ENCODE assay signal across 26 cellular contexts in the genomic region with DNA sequence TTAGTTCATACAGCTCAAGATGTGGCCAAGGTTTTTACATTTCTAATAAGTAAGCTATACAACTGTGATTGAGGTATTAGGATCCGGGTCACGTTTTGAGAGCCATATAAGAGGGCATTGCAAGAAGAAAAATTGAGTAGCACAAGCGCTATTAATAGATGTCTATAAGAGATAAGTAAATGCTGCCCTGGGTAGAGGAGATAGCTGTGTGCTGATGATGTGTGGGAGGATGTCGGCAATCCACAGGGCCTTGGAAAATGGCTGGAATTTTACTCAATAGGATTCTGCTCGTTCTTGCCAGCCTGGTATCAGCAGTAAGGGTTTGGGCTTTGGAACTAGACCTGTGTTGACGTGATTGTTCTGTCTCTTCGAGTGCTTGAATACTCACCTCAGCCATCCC. TPM values are rescaled to one million over a fixed set of nuclear protein-coding genes. Genes with fewer than 3 reads are reported as not detected.
DNase-seq lines count a peak whose midpoint lies in the region; ATAC-seq and TF ChIP-seq lines count a peak whose summit lies in the region.
"Had no signal": no experiment of that assay in that cellular context is flagged by ENCODE, and none has a peak within 500 bp of the region (broad histone marks: within the 10 kb centered on the region; RNA-seq: fewer than 3 reads in every experiment).

No MANE protein-coding gene starts in this region.

- CTCF ChIA-PET in CD8-positive, alpha-beta T cell (lab: Charles Lee) = no interaction called here
- CTCF ChIA-PET in IMR-90 (lab: Yijun Ruan, JAX) = no interaction called here

- H2BK120ac ChIP-seq in IMR-90 (ENCODE audit: low read depth, low read length) = peak overlapping the region; percentile 75

- intact Hi-C loops in CD8-positive, alpha-beta T cell (cut with DNase I, micrococcal nuclease) = no loop called here
- intact Hi-C loops in IMR-90 (cut with micrococcal nuclease) = no loop called here

- no peak for TF ChIP-seq CTCF in CD8-positive, alpha-beta T cell (IDR thresholded peaks at IDR 0.05)
- TF ChIP-seq CTCF in IMR-90 (conservative IDR thresholded peaks at IDR 0.05; ENCODE audit: low read depth, low read length) = no peak

- peak overlapping the region; percentile 37 to 60; a peak in 2 of 4 replicates for H4K8ac ChIP-seq in IMR-90 (ENCODE audit: low read depth in 2 of 2, low read length in 2 of 2)

- peaks cover 95% of the 10 kb centered on the region for H3K36me3 Mint-ChIP-seq in CD8-positive, alpha-beta T cell
- peaks cover 0 to 95% (median 34%) of the 10 kb centered on the region in 3 donors for H3K36me3 Mint-ChIP-seq in naive thymus-derived CD8-positive, alpha-beta T cell

- in situ Hi-C loops in IMR-90 (cut with MboI; ENCODE audit: low sequenced_read_pairs) = no loop called here

- peak overlapping the region; percentile 90 for H3K4ac ChIP-seq in IMR-90 (ENCODE audit: low read depth, low read length)

- H3K9me3 ChIP-seq in CD8-positive, alpha-beta T cell (ENCODE audit: low read length) = no peaks in the 10 kb centered on the region
- H3K9me3 ChIP-seq in IMR-90 (ENCODE audit: control insufficient read depth, insufficient read depth, low read length) = no peaks in the 10 kb centered on the region
- H3K9me3 ChIP-seq: HAP-1, MG63, tibial artery had no signal

- H3K4me1 ChIP-seq in CD8-positive, alpha-beta T cell (ENCODE audit: insufficient read depth, low read length) = peaks cover 12% of the 10 kb centered on the region
- H3K4me1 ChIP-seq in IMR-90 (ENCODE audit: control insufficient read depth, insufficient read depth, low read length) = peaks cover 19% of the 10 kb centered on the region

- no peak overlapping the region for H3K18ac ChIP-seq in IMR-90 (ENCODE audit: low read depth, low read length)

- H3K9ac ChIP-seq in IMR-90 (ENCODE audit: low read depth, low read length) = no peak overlapping the region

- peak overlapping the region; percentile 82 for H3K14ac ChIP-seq in IMR-90 (replicated peaks; ENCODE audit: low read depth, low read length)

- dilution Hi-C loops in IMR-90 (cut with HindIII; ENCODE audit: low sequenced_read_pairs, unreplicated experiment) = no loop called here

- no peaks in the 10 kb centered on the region for H3K9me3 Mint-ChIP-seq in CD8-positive, alpha-beta T cell
- H3K9me3 Mint-ChIP-seq in naive thymus-derived CD8-positive, alpha-beta T cell = no peaks in the 10 kb centered on the region
- H3K9me3 Mint-ChIP-seq: activated CD4-positive, alpha-beta memory T cell treated with anti-CD3 and anti-CD28 coated beads, Interleukin-2, amount 10 ng/mL, durations not matched to agents 7 days and 5 days; activated T-cell treated with anti-CD3 and anti-CD28 coated beads, Interleukin-2, amount 50 U/mL, for 24 hours; IgD-negative memory B cell; WTC11 had no signal

- H3K27me3 Mint-ChIP-seq in CD8-positive, alpha-beta T cell (ENCODE audit: low read depth) = no peaks in the 10 kb centered on the region
- H3K27me3 Mint-ChIP-seq in naive thymus-derived CD8-positive, alpha-beta T cell = no peaks in the 10 kb centered on the region
- H3K27me3 Mint-ChIP-seq: activated CD4-positive, alpha-beta memory T cell treated with anti-CD3 and anti-CD28 coated beads, Interleukin-2, amount 10 ng/mL, durations not matched to agents 7 days and 5 days; activated T-cell treated with anti-CD3 and anti-CD28 coated beads, Interleukin-2, amount 50 U/mL, for 24 hours; IgD-negative memory B cell had no signal

- peak overlapping the region; percentile 53; the same call in 1 of the 2 replicates for H4K91ac ChIP-seq in IMR-90 (ENCODE audit: insufficient read depth, low read depth, low read length)

- TF ChIP-seq POLR2A in IMR-90 (IDR thresholded peaks at IDR 0.05; ENCODE audit: low read depth, low read length) = no peak

- peak overlapping the region; percentile 46 for H3K27ac Mint-ChIP-seq in CD8-positive, alpha-beta T cell
- peak overlapping the region in 6 of 10 donors; percentile 7 to 76 (median 67) for H3K27ac Mint-ChIP-seq in naive thymus-derived CD8-positive, alpha-beta T cell
- H3K27ac Mint-ChIP-seq: WTC11 had no signal

- H3K4me1 Mint-ChIP-seq in CD8-positive, alpha-beta T cell (ENCODE audit: low read depth) = peaks cover 34% of the 10 kb centered on the region
- H3K4me1 Mint-ChIP-seq in naive thymus-derived CD8-positive, alpha-beta T cell = peaks cover 14 to 36% (median 26%) of the 10 kb centered on the region in 4 donors

- peaks cover 33% of the 10 kb centered on the region for H3K9me1 ChIP-seq in IMR-90 (ENCODE audit: insufficient read depth, low read length)

- no peak overlapping the region for H3K4me3 Mint-ChIP-seq in CD8-positive, alpha-beta T cell
- no peak overlapping the region for H3K4me3 Mint-ChIP-seq in naive thymus-derived CD8-positive, alpha-beta T cell
- H3K4me3 Mint-ChIP-seq: activated CD4-positive, alpha-beta memory T cell treated with anti-CD3 and anti-CD28 coated beads, Interleukin-2, amount 10 ng/mL, durations not matched to agents 7 days and 5 days; activated T-cell treated with anti-CD3 and anti-CD28 coated beads, Interleukin-2, amount 50 U/mL, for 24 hours; IgD-negative memory B cell; WTC11 had no signal

- no TSS peak for BruUV-seq in IMR-90 (replicated peaks; lab: Mats Ljungman, UMichigan)

- no peak overlapping the region for H3K27ac ChIP-seq in CD8-positive, alpha-beta T cell (ENCODE audit: low read depth, low read length)
- H3K27ac ChIP-seq in IMR-90 (ENCODE audit: insufficient read depth, low read length) = 0 out of 2 replicates have a peak overlapping the region, but pooled peaks have one; percentile 16
- peak overlapping the region; percentile 50 for H3K27ac ChIP-seq in epithelial cell of prostate

- H3K4me3 ChIP-seq in CD8-positive, alpha-beta T cell (ENCODE audit: low read depth, low read length) = no peak overlapping the region
- H3K4me3 ChIP-seq in IMR-90 (ENCODE audit: insufficient read depth, low read depth, low read length) = no peak overlapping the region
- H3K4me3 ChIP-seq: HAP-1, MG63, tibial artery had no signal

- no peak overlapping the region for H2AFZ ChIP-seq in IMR-90 (replicated peaks; ENCODE audit: low read length, poor library complexity)

- H2AK5ac ChIP-seq in IMR-90 (ENCODE audit: low read depth, low read length) = peak overlapping the region; percentile 86

- peak overlapping the region; percentile 89 for H2BK20ac ChIP-seq in IMR-90 (ENCODE audit: low read depth, low read length)

- no peak overlapping the region for H3K4me2 ChIP-seq in IMR-90 (ENCODE audit: low read depth, low read length)

- peak overlapping the region; percentile 71 for H2BK5ac ChIP-seq in IMR-90 (ENCODE audit: low read depth, low read length, poor library complexity, severe bottlenecking)

- TF ChIP-seq RAD21 in IMR-90 (IDR thresholded peaks at IDR 0.05; ENCODE audit: low read length) = no peak

- H2AK9ac ChIP-seq in IMR-90 (replicated peaks; ENCODE audit: low read depth, low read length, poor library complexity) = no peak overlapping the region

- peak overlapping the region; percentile 81; the same call in 1 of the 3 replicates for H2BK15ac ChIP-seq in IMR-90 (ENCODE audit: low read depth, low read length)

- peak overlapping the region; percentile 77; the same call in 1 of the 2 replicates for H3K23ac ChIP-seq in IMR-90 (ENCODE audit: low read depth, low read length)

- peak overlapping the region; percentile 34; the same call in 1 of the 2 replicates for H3K56ac ChIP-seq in IMR-90 (ENCODE audit: extremely low read depth, insufficient read depth, low read length)

- H3K79me1 ChIP-seq in IMR-90 (ENCODE audit: low read depth in 1 of 2, low read length in 2 of 2) = peaks cover 32 to 72% of the 10 kb centered on the region in 2 experiments

- H3K27me3 ChIP-seq in CD8-positive, alpha-beta T cell (ENCODE audit: insufficient read depth, low read length) = no peaks in the 10 kb centered on the region
- no peaks in the 10 kb centered on the region for H3K27me3 ChIP-seq in IMR-90 (ENCODE audit: control insufficient read depth, insufficient read depth, low read length)
- H3K27me3 ChIP-seq: MG63, tibial artery had no signal

- H4K5ac ChIP-seq in IMR-90 (ENCODE audit: low read depth, low read length) = no peak overlapping the region

- DNase-seq in CD8-positive, alpha-beta T cell = no peak
- peak; percentile 33 for DNase-seq in IMR-90
- DNase-seq in epithelial cell of prostate (ENCODE audit: low read depth, low spot score) = no peak
- no peak for DNase-seq in naive thymus-derived CD8-positive, alpha-beta T cell
- no peak for DNase-seq in DMS79 (lab: John Stamatoyannopoulos, UW)
- no peak for DNase-seq in NCI-H2171 treated with DMSO at 0.1 percent for 48 hours (lab: John Stamatoyannopoulos, UW)
- DNase-seq: activated CD4-positive, alpha-beta memory T cell treated with anti-CD3 and anti-CD28 coated beads, Interleukin-2, amount 10 ng/mL, durations not matched to agents 7 days and 5 days; activated naive CD4-positive, alpha-beta T cell treated with anti-CD3 and anti-CD28 coated beads, Interleukin-2, amount 50 U/mL, for 16 hours; activated T-cell treated with anti-CD3 and anti-CD28 coated beads, Interleukin-2, amount 50 U/mL, for 24 hours; effector memory CD4-positive, alpha-beta T cell; glutamatergic neuron; NCI-H1417 treated with DMSO at 0.1 percent for 48 hours; NCI-H2107; NCI-H510A; stimulated activated CD4-positive, alpha-beta T cell treated with anti-CD3 and anti-CD28 coated beads, Interleukin-12 subunit alpha, Interleukin-12 subunit beta, amount 100 ng/mL, for 4 hours; stimulated activated CD4-positive, alpha-beta T cell treated with anti-CD3 and anti-CD28 coated beads, Interleukin-4, amount 100 ng/mL, for 4 hours; stimulated activated naive CD8-positive, alpha-beta T cell treated with anti-CD3 and anti-CD28 coated beads, Interleukin-15, Interleukin-2, amounts not matched to agents 100 U/mL and 50 U/mL, for 24 hours; T-helper 9 cell; tibial artery had no signal

- peaks cover 6% of the 10 kb centered on the region; the same call in 1 of the 2 replicates for H4K20me1 ChIP-seq in IMR-90 (ENCODE audit: insufficient read depth, low read length)

- WGBS in IMR-90 (ENCODE audit: extremely low coverage in 2 of 2, insufficient read length in 1 of 2), 2 experiments = no CpG with 5 or more reads among the region's 7 CpGs

- no peak for ATAC-seq in CD8-positive, alpha-beta T cell
- peak; percentile 42 for ATAC-seq in IMR-90 (ENCODE audit: low read depth)
- ATAC-seq in naive thymus-derived CD8-positive, alpha-beta T cell = no peak
- no peak for ATAC-seq in GM21737 (IDR thresholded peaks at IDR 0.05; ENCODE audit: unreplicated experiment)
- ATAC-seq: Panc1; stimulated activated naive CD8-positive, alpha-beta T cell treated with anti-CD3 and anti-CD28 coated beads, Interleukin-15, Interleukin-2, amounts not matched to agents 100 U/mL and 50 U/mL, for 24 hours had no signal

- peaks cover 76% of the 10 kb centered on the region for H3K36me3 ChIP-seq in CD8-positive, alpha-beta T cell (ENCODE audit: insufficient read depth, low read length)
- H3K36me3 ChIP-seq in IMR-90 (ENCODE audit: control insufficient read depth, insufficient read depth, low read length) = peaks cover 62% of the 10 kb centered on the region

- POLR2A ChIA-PET in CD8-positive, alpha-beta T cell (lab: Charles Lee) = interaction anchor here (1.1 kb wide), 1 partner anchor 14 kb away, joined by 3 read pairs; no protein-coding TSS in a partner anchor
- POLR2A ChIA-PET in IMR-90 (lab: Charles Lee; ENCODE audit: unreplicated experiment) = no interaction called here
- POLR2A ChIA-PET in naive thymus-derived CD8-positive, alpha-beta T cell (lab: Charles Lee) = no interaction called here

RNA-seq across cellular contexts. Expression of a gene that starts 41.6 kb away (rescaled TPM):
- total RNA-seq in CD8-positive, alpha-beta T cell = under 1 TPM in 1 of 2 experiments, not detected in 1; 0.31 TPM
- total RNA-seq in IMR-90 (2012; rRNA removed) = under 0.01 and 0.36 TPM in 2 replicates
- polyA plus RNA-seq in IMR-90 (2012; rRNA removed) = 0.07 and 0.14 TPM in 2 replicates
- polyA plus RNA-seq in IMR-90 (2012; cell fraction: cytosol; rRNA removed) = 0.03 and 0.08 TPM in 2 replicates
- 0.33 and 0.72 TPM in 2 replicates for polyA plus RNA-seq in IMR-90 (2012; cell fraction: nucleus; rRNA removed; ENCODE audit: low replicate concordance)
- total RNA-seq in naive thymus-derived CD8-positive, alpha-beta T cell = 1 to 10 TPM; 1.0 to 1.5 TPM
- under 1 TPM; 0.07 to 0.82 (median 0.55) TPM for polyA plus RNA-seq in naive thymus-derived CD8-positive, alpha-beta T cell
- total RNA-seq: renal cortical epithelial cell had no signal

RNA-seq across cellular contexts. Expression of a gene that starts 44.2 kb away (rescaled TPM):
- 10 to 100 TPM; 27.4 to 29.7 TPM for total RNA-seq in CD8-positive, alpha-beta T cell
- total RNA-seq in IMR-90 (2012; rRNA removed) = 27.6 and 29.2 TPM in 2 replicates
- polyA plus RNA-seq in IMR-90 (2012; rRNA removed) = 27.6 and 30.6 TPM in 2 replicates
- 15.9 and 22.3 TPM in 2 replicates for polyA plus RNA-seq in IMR-90 (2012; cell fraction: cytosol; rRNA removed)
- 89.7 and 113 TPM in 2 replicates for polyA plus RNA-seq in IMR-90 (2012; cell fraction: nucleus; rRNA removed; ENCODE audit: low replicate concordance)
- 10 to 100 TPM; 33.8 to 36.5 TPM for total RNA-seq in naive thymus-derived CD8-positive, alpha-beta T cell
- polyA plus RNA-seq in naive thymus-derived CD8-positive, alpha-beta T cell = 10 to 100 TPM in 1 of 3 donors, 1 to 10 TPM in 2; 4.6 to 13.1 (median 6.1) TPM

RNA-seq across cellular contexts. Expression of a gene that starts 44.3 kb away (rescaled TPM):
- total RNA-seq in CD8-positive, alpha-beta T cell = 1 to 10 TPM in 1 of 2 experiments, under 1 TPM in 1; 0.97 to 1.5 TPM
- 6.1 and 6.6 TPM in 2 replicates for total RNA-seq in IMR-90 (2012; rRNA removed)
- polyA plus RNA-seq in IMR-90 (2012; rRNA removed) = 4.4 and 5.8 TPM in 2 replicates
- polyA plus RNA-seq in IMR-90 (2012; cell fraction: cytosol; rRNA removed) = 3.8 and 4.4 TPM in 2 replicates
- 1.9 and 4.0 TPM in 2 replicates for polyA plus RNA-seq in IMR-90 (2012; cell fraction: nucleus; rRNA removed; ENCODE audit: low replicate concordance)
- total RNA-seq in naive thymus-derived CD8-positive, alpha-beta T cell = 1 to 10 TPM; 6.0 to 6.3 TPM
- polyA plus RNA-seq in naive thymus-derived CD8-positive, alpha-beta T cell = 1 to 10 TPM; 2.7 to 4.5 (median 3.6) TPM
